Comparison of ENCODE assay signal across 21 cellular contexts in genomic region chr4:169029947-169030346, GRCh38.
"Had no signal": no experiment of that assay in that cellular context is flagged by ENCODE, and none has a peak within 500 bp of the region (broad histone marks: within the 10 kb centered on the region; RNA-seq: fewer than 3 reads in every experiment).

No MANE protein-coding gene starts in this region.

- H3K4me3 Mint-ChIP-seq: T-helper 17 cell had no signal

- ATAC-seq: Right ventricle myocardium inferior, T-helper 17 cell had no signal

- H3K36me3 ChIP-seq: Peyer's patch, SJCRH30 had no signal

- H2AFZ ChIP-seq: PC-9 had no signal

- H3K4me3 ChIP-seq: PC-9, Peyer's patch, SJCRH30, SK-N-MC had no signal

- H3K4me1 ChIP-seq: Peyer's patch, SJCRH30 had no signal

- H3K27ac Mint-ChIP-seq: T-helper 17 cell had no signal

- H3K27me3 ChIP-seq: Peyer's patch, SJCRH30 had no signal

- DNase-seq: KBM-7, MV-4-11, NCI-H1048, NCI-H1105, NCI-H1436 treated with DMSO at 0.1 percent for 48 hours, NCI-H1694, NCI-H187 treated with DMSO at 0.1 percent for 48 hours, NCI-H2029 treated with DMSO at 0.1 percent for 48 hours, NCI-H2171 treated with DMSO at 0.1 percent for 48 hours, NCI-H345, NCI-H446 treated with DMSO at 0.1 percent for 48 hours, NCI-H510A treated with DMSO at 0.1 percent for 48 hours, NCI-H526, PC-9, Peyer's patch, SHP77 treated with DMSO at 0.1 percent for 48 hours, SJCRH30, T-helper 1 cell, T-helper 17 cell had no signal

- H3K27ac ChIP-seq: PC-9, Peyer's patch, SJCRH30, SK-N-MC had no signal

- H3K4me2 ChIP-seq: PC-9 had no signal

- H3K9me3 ChIP-seq: Peyer's patch, SJCRH30 had no signal
